Comparison of ENCODE assay signal across 9 cellular contexts in the genomic region with DNA sequence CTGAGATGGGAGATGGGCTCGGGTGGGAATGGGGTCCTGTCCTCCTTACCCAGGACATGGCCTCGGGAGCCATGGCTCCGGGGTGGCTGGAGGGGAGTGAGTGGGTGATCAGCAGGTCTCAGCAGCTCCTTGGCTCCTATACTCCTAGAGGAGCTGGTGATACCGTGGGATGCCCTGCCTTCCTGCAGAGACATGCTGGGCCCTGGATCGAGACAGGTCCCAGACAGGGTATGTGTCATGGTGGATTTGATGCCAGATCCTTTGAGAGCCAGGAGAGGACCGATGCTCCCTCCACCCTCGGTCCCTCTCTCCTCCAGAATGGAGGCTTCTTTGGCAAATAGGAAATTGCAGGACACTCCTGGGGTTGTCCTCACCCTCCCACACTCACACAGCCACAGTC. TPM values are rescaled to one million over a fixed set of nuclear protein-coding genes. Genes with fewer than 3 reads are reported as not detected.
"Had no signal": no experiment of that assay in that cellular context is flagged by ENCODE, and none has a peak within 500 bp of the region (broad histone marks: within the 10 kb centered on the region; RNA-seq: fewer than 3 reads in every experiment).

No MANE protein-coding gene starts in this region.

RNA-seq across cellular contexts. Expression of a gene that starts 32.0 kb away (rescaled TPM):
- total RNA-seq: K562, M059J, OCI-LY7, Peyer's patch, RPMI7951, SK-MEL-5 had no signal
- polyA plus RNA-seq: IgD-negative memory B cell, K562, SK-N-SH had no signal

RNA-seq across cellular contexts. Expression of a gene that starts 35.3 kb away (rescaled TPM):
- total RNA-seq: M059J, OCI-LY7, PC-3, SK-MEL-5 had no signal
- polyA plus RNA-seq: IgD-negative memory B cell, K562 had no signal
